Comparison of ENCODE assay signal across 18 cellular contexts in the genomic region with DNA sequence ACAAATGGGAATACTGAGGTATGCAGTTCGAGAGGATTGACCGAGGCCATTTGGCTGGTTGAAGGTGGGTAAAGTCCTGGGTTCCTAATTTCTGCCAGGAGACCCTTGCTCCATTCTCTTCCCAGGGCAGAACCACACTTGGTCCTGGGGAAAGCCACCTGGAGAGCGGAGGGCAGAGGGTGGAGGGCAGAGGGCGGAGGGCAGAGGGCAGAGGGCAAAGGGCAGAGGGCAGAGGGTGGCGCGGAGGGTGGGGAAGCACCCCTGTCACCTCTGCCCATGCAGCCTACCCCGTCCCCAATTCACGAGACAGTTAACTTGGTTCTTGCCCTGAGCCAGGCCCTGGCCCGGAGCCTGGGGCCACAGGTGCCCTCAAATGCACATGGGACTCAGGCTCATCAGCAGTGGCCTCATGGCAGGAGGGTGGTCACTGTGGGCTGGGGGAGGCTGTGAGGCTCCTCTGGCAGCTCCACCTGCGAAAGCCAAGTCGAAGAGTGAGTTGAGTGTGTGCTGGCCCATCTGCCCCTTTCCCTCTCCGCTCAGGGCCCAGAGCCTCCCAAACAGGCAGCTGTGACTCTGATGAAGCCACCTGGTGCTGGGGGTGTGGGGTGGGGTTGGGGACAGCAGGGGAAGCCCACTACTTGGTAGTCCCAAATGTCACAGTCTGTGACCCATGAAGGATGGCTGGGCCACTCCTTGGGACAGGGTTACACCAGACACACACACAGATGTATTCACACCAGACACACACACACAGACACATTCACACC. TPM values are rescaled to one million over a fixed set of nuclear protein-coding genes. Genes with fewer than 3 reads are reported as not detected.
DNase-seq lines count a peak whose midpoint lies in the region; ATAC-seq, FAIRE-seq and TF ChIP-seq lines count a peak whose summit lies in the region.
"Had no signal": no experiment of that assay in that cellular context is flagged by ENCODE, and none has a peak within 500 bp of the region (broad histone marks: within the 10 kb centered on the region; RNA-seq: fewer than 3 reads in every experiment).

No MANE protein-coding gene starts in this region.

- H2AK5ac ChIP-seq in trophoblast cell (ENCODE audit: low read length): no peak overlapping the region

- no peak for TF ChIP-seq RAD21 in K562 (CRISPR knock-in tag; conservative IDR thresholded peaks at IDR 0.05 in 1 of 2, IDR thresholded peaks at IDR 0.05 in 1 of 2)

- H3K4me2 ChIP-seq in K562 (ENCODE audit: insufficient read depth, low read length): no peak overlapping the region
- no peak overlapping the region for H3K4me2 ChIP-seq in trophoblast cell (ENCODE audit: low read length)

- no peak for TF ChIP-seq POLR2A in K562 (conservative IDR thresholded peaks at IDR 0.05)
- no peak for TF ChIP-seq POLR2A in testis (IDR thresholded peaks at IDR 0.05)

- no peak overlapping the region for H2BK5ac ChIP-seq in trophoblast cell (ENCODE audit: low read depth, low read length, poor library complexity)

- no peak overlapping the region for H3K9ac ChIP-seq in K562 (ENCODE audit: insufficient read depth in 1 of 2, low read depth in 2 of 2, low read length in 2 of 2)
- no peak overlapping the region for H3K9ac ChIP-seq in trophoblast cell (ENCODE audit: low read length)

- no peak for TF ChIP-seq EP300 in K562 (IDR thresholded peaks at IDR 0.05; ENCODE audit: low read length)

- no peak overlapping the region for H4K91ac ChIP-seq in trophoblast cell (ENCODE audit: low read depth, low read length)

- 0 out of 2 replicates have a peak, but pooled peaks cover 3% of the 10 kb centered on the region for H4K20me1 ChIP-seq in K562 (replicated peaks; ENCODE audit: control insufficient read depth, insufficient read depth, low read length)

- H3K27me3 ChIP-seq in K562 (ENCODE audit: control insufficient read depth in 2 of 2, insufficient read depth in 2 of 2, low read length in 2 of 2) (peaks cover 7 to 42% of the 10 kb centered on the region in 2 experiments; a peak in 4 of 5 replicates), trophoblast cell (ENCODE audit: insufficient read depth, low read length) (no peaks in the 10 kb centered on the region), testis (no peaks in the 10 kb centered on the region)
- H3K27me3 ChIP-seq: Peyer's patch had no signal

- no peak for ATAC-seq in K562
- ATAC-seq in GM19351 (IDR thresholded peaks at IDR 0.05; ENCODE audit: unreplicated experiment): no peak

- DNase-seq in NAMALWA (ENCODE audit: low spot score) (peak; percentile 16), NCI-H2171 treated with DMSO at 0.1 percent for 48 hours (lab: John Stamatoyannopoulos, UW) (peak; percentile 83), K562 (ENCODE audit: extremely low read depth in 1 of 4, low spot score in 3 of 4) (no peak), trophoblast cell (no peak), foreskin fibroblast (no peak), testis (no peak)
- DNase-seq: CD4-positive, CD25-positive, alpha-beta regulatory T cell; DND-41; NCI-H1105 treated with DMSO at 0.1 percent for 48 hours; NCI-H187; NCI-H748 treated with DMSO at 0.1 percent for 48 hours had no signal

- in situ Hi-C loops in K562 (cut with MboI): no loop called here

- no TSS peak for BruUV-seq in K562 (replicated peaks; lab: Mats Ljungman, UMichigan)

- no peaks in the 10 kb centered on the region for H3K79me2 ChIP-seq in K562 (ENCODE audit: control insufficient read depth, insufficient read depth, low read length)
- H3K79me2 ChIP-seq in trophoblast cell (ENCODE audit: control insufficient read depth, insufficient read depth, low read length, poor library complexity): no peaks in the 10 kb centered on the region

- H4K12ac ChIP-seq in trophoblast cell (ENCODE audit: low read depth, low read length): no peak overlapping the region

- CTCF ChIA-PET in K562 (lab: Yijun Ruan, JAX; ENCODE audit: low intra/inter-chr PET ratio): no interaction called here

- H3K4me3 ChIP-seq in K562: no peak overlapping the region
- H3K4me3 ChIP-seq in trophoblast cell (ENCODE audit: low read depth, low read length): no peak overlapping the region
- H3K4me3 ChIP-seq in foreskin fibroblast (ENCODE audit: low read depth in 1 of 2, low read length in 2 of 2): no peak overlapping the region
- H3K4me3 ChIP-seq in testis: no peak overlapping the region
- H3K4me3 ChIP-seq: Peyer's patch had no signal

- TF ChIP-seq CTCF in K562 (IDR thresholded peaks at IDR 0.05 in 2 of 3, conservative IDR thresholded peaks at IDR 0.05 in 1 of 3; ENCODE audit: insufficient read depth in 2 of 3, low read depth in 1 of 3, low read length in 3 of 3) (no peak), foreskin fibroblast (IDR thresholded peaks at IDR 0.05; ENCODE audit: low read depth, low read length) (no peak), testis (IDR thresholded peaks at IDR 0.05) (no peak)

- H3K4me1 ChIP-seq in K562 (replicated peaks in 1 of 2; ENCODE audit: control insufficient read depth in 2 of 2, insufficient read depth in 2 of 2, low read length in 2 of 2): no peaks in the 10 kb centered on the region
- no peaks in the 10 kb centered on the region for H3K4me1 ChIP-seq in trophoblast cell (ENCODE audit: control insufficient read depth in 1 of 2, insufficient read depth in 2 of 2, low read length in 2 of 2)
- peaks cover 13% of the 10 kb centered on the region for H3K4me1 ChIP-seq in testis

- H3K4ac ChIP-seq in trophoblast cell (ENCODE audit: low read depth, low read length): no peak overlapping the region

- intact Hi-C loops in K562 (cut with micrococcal nuclease) (no loop called here), testis (cut with DNase I; ENCODE audit: low total_unique reads) (no loop called here)

- H3K27ac ChIP-seq in K562 (ENCODE audit: extremely low read depth, low read depth, low read length): no peak overlapping the region
- no peak overlapping the region for H3K27ac ChIP-seq in trophoblast cell (ENCODE audit: low read depth, low read length)
- no peak overlapping the region for H3K27ac ChIP-seq in testis
- H3K27ac ChIP-seq: Peyer's patch had no signal

- no peaks in the 10 kb centered on the region for H3K36me3 ChIP-seq in K562 (ENCODE audit: control insufficient read depth, insufficient read depth, low read length)
- H3K36me3 ChIP-seq in trophoblast cell (ENCODE audit: control insufficient read depth in 1 of 2, insufficient read depth in 2 of 2, low read length in 2 of 2): no peaks in the 10 kb centered on the region
- H3K36me3 ChIP-seq in testis (ENCODE audit: low read depth, missing control alignments): no peaks in the 10 kb centered on the region
- H3K36me3 ChIP-seq: Peyer's patch had no signal

- no peaks in the 10 kb centered on the region for H3K9me1 ChIP-seq in K562 (ENCODE audit: control insufficient read depth, insufficient read depth, low read length)

- H2BK120ac ChIP-seq in trophoblast cell (ENCODE audit: insufficient read depth, low read length, poor library complexity): no peak overlapping the region

- no peak overlapping the region for H2AFZ ChIP-seq in K562 (ENCODE audit: low read depth, low read length)
- no peak overlapping the region for H2AFZ ChIP-seq in trophoblast cell (ENCODE audit: insufficient read depth, low read length, poor library complexity)

- POLR2A ChIA-PET in K562 (lab: Yijun Ruan, JAX): no interaction called here

- peak overlapping the region; percentile 64 for H3K23ac ChIP-seq in trophoblast cell (ENCODE audit: low read length)

- no peak overlapping the region for H2BK12ac ChIP-seq in trophoblast cell (ENCODE audit: low read length)

- no peaks in the 10 kb centered on the region for H3K79me1 ChIP-seq in trophoblast cell (ENCODE audit: low read length)

- WGBS in K562 (ENCODE audit: insufficient coverage, low coverage, missing lambda C conversion rate): 3% methylated on average over 9 of the region's 12 CpGs
- no CpG with 5 or more reads among the region's 12 CpGs for WGBS in trophoblast cell (ENCODE audit: extremely low coverage, insufficient coverage, insufficient read length)
- WGBS in testis, 2 donors: 78 to 93% methylated on average over 6 to 12 of the region's 12 CpGs

- no peak for FAIRE-seq in K562 (lab: Jason Lieb, UNC)
- FAIRE-seq: GM12892 had no signal

- H3K18ac ChIP-seq in trophoblast cell (ENCODE audit: low read length): no peak overlapping the region

- no peak overlapping the region for H4K8ac ChIP-seq in trophoblast cell (ENCODE audit: low read depth, low read length)

- H3K9me3 ChIP-seq in K562 (replicated peaks; ENCODE audit: control insufficient read depth, insufficient read depth, low read depth, low read length) (no peaks in the 10 kb centered on the region), trophoblast cell (ENCODE audit: insufficient read depth, low read depth, low read length) (peaks cover 2% of the 10 kb centered on the region), testis (no peaks in the 10 kb centered on the region)
- H3K9me3 ChIP-seq: Peyer's patch had no signal

- H3K14ac ChIP-seq in trophoblast cell (ENCODE audit: low read length): no peak overlapping the region

TF ChIP-seq in K562, 482 proteins besides CTCF, POLR2A, EP300 and RAD21 (continues in another document):
- no peak for TF ChIP-seq ZNF134 (CRISPR knock-in tag; conservative IDR thresholded peaks at IDR 0.05)
- TF ChIP-seq, protein P1, sequence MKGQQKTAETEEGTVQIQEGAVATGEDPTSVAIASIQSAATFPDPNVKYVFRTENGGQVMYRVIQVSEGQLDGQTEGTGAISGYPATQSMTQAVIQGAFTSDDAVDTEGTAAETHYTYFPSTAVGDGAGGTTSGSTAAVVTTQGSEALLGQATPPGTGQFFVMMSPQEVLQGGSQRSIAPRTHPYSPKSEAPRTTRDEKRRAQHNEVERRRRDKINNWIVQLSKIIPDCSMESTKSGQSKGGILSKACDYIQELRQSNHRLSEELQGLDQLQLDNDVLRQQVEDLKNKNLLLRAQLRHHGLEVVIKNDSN (CRISPR knock-in tag; IDR thresholded peaks at IDR 0.05): no peak

RNA-seq across cellular contexts. Expression of gene FCN1, which starts 28.0 kb away (rescaled TPM):
- total RNA-seq in K562 (2011; cell fraction: chromatin; rRNA removed; ENCODE audit: low replicate concordance): not detected in 2 replicates
- total RNA-seq in K562 (2011; cell fraction: nucleolus; rRNA removed): not detected in 2 replicates
- total RNA-seq in K562 (2011; cell fraction: nucleoplasm; rRNA removed): not detected in 2 replicates
- total RNA-seq in K562 (2014; rRNA removed) (not detected in 2 replicates), K562 (2014; rRNA removed; fragmentation: Illumina TruSeq; extraction: Trizol) (not detected in 2 replicates), K562 (2015; rRNA removed; fragmentation: Illumina TruSeq; extraction: Trizol) (not detected in 2 replicates), K562 (2021) (not detected in 2 replicates), testis (under 1 TPM in 1 of 2 donors, not detected in 1; 0.19 TPM)
- polyA plus RNA-seq in K562 (2011; rRNA removed) (not detected in 2 replicates), K562 (2014; fragmentation: Illumina TruSeq; extraction: Trizol) (not detected in 2 replicates), K562 (2014; fragmentation: Nextera tagmentation; extraction: Ambion mirVana) (not detected), K562 (2014; rRNA removed) (not detected in 2 replicates), testis (ENCODE audit: insufficient read depth, low read depth, low replicate concordance) (8.0 TPM)
- not detected in 2 replicates for polyA plus RNA-seq in K562 (2011; cell fraction: cytosol; rRNA removed)
- polyA plus RNA-seq in K562 (2011; cell fraction: nucleus; rRNA removed): not detected in 2 replicates
- polyA plus RNA-seq in K562 (2012): not detected in 2 replicates
- polyA minus RNA-seq in K562 (2011; rRNA and poly(A)+ RNA removed): not detected in 2 replicates
- not detected in 2 replicates for polyA minus RNA-seq in K562 (2011; cell fraction: cytosol; rRNA and poly(A)+ RNA removed)
- polyA minus RNA-seq in K562 (2011; cell fraction: nucleus; rRNA and poly(A)+ RNA removed): not detected in 2 replicates
- not detected in 2 replicates for polyA plus RNA-seq in trophoblast cell (2013)
- total RNA-seq: CD4-positive, CD25-positive, alpha-beta regulatory T cell; H4; NCI-H460; SK-MEL-5 had no signal
- polyA plus RNA-seq: BJ had no signal

Comparison
In these comparisons a context has a peak if more than half of its experiments do, and no peak if none do; other contexts are left out.
1. DNase-seq: peak in NAMALWA (single experiment) and NCI-H2171 treated with DMSO at 0.1 percent for 48 hours (single experiment); none in K562 (0 of 4), trophoblast cell (0 of 2), foreskin fibroblast (0 of 2) and testis (single experiment).